27 cellular contexts compared by ENCODE assay signal in the genomic region with DNA sequence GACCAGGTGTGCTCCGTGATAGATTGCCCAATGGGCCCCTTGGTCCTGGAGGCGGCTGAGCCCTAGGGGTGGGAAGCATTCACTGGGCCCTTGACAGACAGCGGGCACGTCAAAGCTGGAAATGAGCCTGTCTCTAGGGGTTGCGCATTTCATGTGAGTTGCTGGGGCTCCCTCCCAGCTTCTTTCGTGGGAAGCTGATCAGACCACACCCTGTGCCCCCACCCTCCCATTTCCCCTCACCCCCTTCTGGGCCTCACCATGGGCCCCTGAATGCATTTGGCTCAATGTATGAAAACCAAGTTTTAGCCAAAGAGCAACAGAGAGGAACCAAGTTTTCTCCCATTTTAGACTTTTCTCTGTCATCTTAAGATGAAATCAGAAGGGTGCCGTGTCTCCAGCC.
"Had no signal": no experiment of that assay in that cellular context is flagged by ENCODE, and none has a peak within 500 bp of the region (broad histone marks: within the 10 kb centered on the region; RNA-seq: fewer than 3 reads in every experiment).

No MANE protein-coding gene starts in this region.

- H3K27me3 ChIP-seq: adrenal gland, body of pancreas, esophagus muscularis mucosa, foreskin keratinocyte had no signal

- H3K4me3 ChIP-seq: adrenal gland, body of pancreas, esophagus muscularis mucosa, gastroesophageal sphincter had no signal

- DNase-seq: activated CD4-positive, alpha-beta memory T cell treated with anti-CD3 and anti-CD28 coated beads for 36 hours; activated CD4-positive, alpha-beta T cell treated with anti-CD3 and anti-CD28 coated beads for 1 hour; activated CD4-positive, alpha-beta T cell treated with anti-CD3 and anti-CD28 coated beads for 4 hours; activated CD8-positive, alpha-beta memory T cell treated with anti-CD3 and anti-CD28 coated beads, Interleukin-2, amount 10 ng/mL, durations not matched to agents 7 days and 5 days; activated CD8-positive, alpha-beta memory T cell treated with anti-CD3 and anti-CD28 coated beads, Interleukin-2, amount 50 U/mL, for 4 hours; activated CD8-positive, alpha-beta T cell treated with anti-CD3 and anti-CD28 coated beads, Interleukin-2, amount 10 ng/mL, durations not matched to agents 7 days and 5 days; activated gamma-delta T cell; activated naive CD4-positive, alpha-beta T cell; activated naive CD4-positive, alpha-beta T cell treated with anti-CD3 and anti-CD28 coated beads, Interleukin-2, amount 50 U/mL, for 16 hours; activated naive CD8-positive, alpha-beta T cell treated with anti-CD3 and anti-CD28 coated beads for 36 hours; activated naive CD8-positive, alpha-beta T cell treated with anti-CD3 and anti-CD28 coated beads, Interleukin-2, amount 50 U/mL, for 24 hours; activated T-cell treated with anti-CD3 and anti-CD28 coated beads, Interleukin-2, amount 50 U/mL, for 1 hour; activated T-cell treated with anti-CD3 and anti-CD28 coated beads, Interleukin-2, amount 50 U/mL, for 48 hours; adrenal gland; amygdala; aorta; body of pancreas; caudate nucleus; cortex of kidney; dermis blood vessel endothelial cell; effector CD4-positive, alpha-beta T cell; effector memory CD8-positive, alpha-beta T cell; erythroblast; foreskin keratinocyte; T-helper 2 cell had no signal

- H3K27me3 Mint-ChIP-seq: activated CD4-positive, alpha-beta memory T cell treated with anti-CD3 and anti-CD28 coated beads for 36 hours; activated CD8-positive, alpha-beta memory T cell treated with anti-CD3 and anti-CD28 coated beads, Interleukin-2, amount 10 ng/mL, durations not matched to agents 7 days and 5 days; activated naive CD8-positive, alpha-beta T cell treated with anti-CD3 and anti-CD28 coated beads for 36 hours; activated naive CD8-positive, alpha-beta T cell treated with anti-CD3 and anti-CD28 coated beads, Interleukin-2, amount 50 U/mL, for 24 hours; effector memory CD8-positive, alpha-beta T cell had no signal

- H3K4me1 Mint-ChIP-seq: activated CD8-positive, alpha-beta memory T cell treated with anti-CD3 and anti-CD28 coated beads, Interleukin-2, amount 10 ng/mL, durations not matched to agents 7 days and 5 days; activated naive CD8-positive, alpha-beta T cell treated with anti-CD3 and anti-CD28 coated beads for 36 hours; activated naive CD8-positive, alpha-beta T cell treated with anti-CD3 and anti-CD28 coated beads, Interleukin-2, amount 50 U/mL, for 24 hours had no signal

- H3K4me1 ChIP-seq: adrenal gland, body of pancreas, esophagus muscularis mucosa, foreskin keratinocyte, gastroesophageal sphincter had no signal

- H3K27ac ChIP-seq: adrenal gland, body of pancreas, esophagus muscularis mucosa, foreskin keratinocyte, gastroesophageal sphincter had no signal

- ATAC-seq: activated CD8-positive, alpha-beta memory T cell treated with anti-CD3 and anti-CD28 coated beads, Interleukin-2, amount 10 ng/mL, durations not matched to agents 7 days and 5 days; activated CD8-positive, alpha-beta T cell treated with anti-CD3 and anti-CD28 coated beads, Interleukin-2, amount 10 ng/mL, durations not matched to agents 7 days and 5 days; activated naive CD8-positive, alpha-beta T cell treated with anti-CD3 and anti-CD28 coated beads, Interleukin-2, amount 50 U/mL, for 24 hours; body of pancreas; effector memory CD8-positive, alpha-beta T cell; foreskin keratinocyte; gastroesophageal sphincter had no signal

- H3K27ac Mint-ChIP-seq: activated CD4-positive, alpha-beta memory T cell treated with anti-CD3 and anti-CD28 coated beads for 36 hours; activated CD8-positive, alpha-beta memory T cell treated with anti-CD3 and anti-CD28 coated beads, Interleukin-2, amount 10 ng/mL, durations not matched to agents 7 days and 5 days; activated CD8-positive, alpha-beta T cell treated with anti-CD3 and anti-CD28 coated beads, Interleukin-2, amount 10 ng/mL, durations not matched to agents 7 days and 5 days; activated naive CD8-positive, alpha-beta T cell treated with anti-CD3 and anti-CD28 coated beads for 36 hours; activated naive CD8-positive, alpha-beta T cell treated with anti-CD3 and anti-CD28 coated beads, Interleukin-2, amount 50 U/mL, for 24 hours; effector memory CD8-positive, alpha-beta T cell had no signal

- H3K36me3 ChIP-seq: adrenal gland, esophagus muscularis mucosa, gastroesophageal sphincter had no signal

- H3K9me3 ChIP-seq: adrenal gland had no signal

- H3K4me3 Mint-ChIP-seq: activated CD4-positive, alpha-beta memory T cell treated with anti-CD3 and anti-CD28 coated beads for 36 hours; activated CD8-positive, alpha-beta memory T cell treated with anti-CD3 and anti-CD28 coated beads, Interleukin-2, amount 10 ng/mL, durations not matched to agents 7 days and 5 days; activated CD8-positive, alpha-beta T cell treated with anti-CD3 and anti-CD28 coated beads, Interleukin-2, amount 10 ng/mL, durations not matched to agents 7 days and 5 days; activated naive CD8-positive, alpha-beta T cell treated with anti-CD3 and anti-CD28 coated beads for 36 hours; activated naive CD8-positive, alpha-beta T cell treated with anti-CD3 and anti-CD28 coated beads, Interleukin-2, amount 50 U/mL, for 24 hours; effector memory CD8-positive, alpha-beta T cell had no signal
